Comparison of ENCODE assay signal across 39 cellular contexts in the genomic region with DNA sequence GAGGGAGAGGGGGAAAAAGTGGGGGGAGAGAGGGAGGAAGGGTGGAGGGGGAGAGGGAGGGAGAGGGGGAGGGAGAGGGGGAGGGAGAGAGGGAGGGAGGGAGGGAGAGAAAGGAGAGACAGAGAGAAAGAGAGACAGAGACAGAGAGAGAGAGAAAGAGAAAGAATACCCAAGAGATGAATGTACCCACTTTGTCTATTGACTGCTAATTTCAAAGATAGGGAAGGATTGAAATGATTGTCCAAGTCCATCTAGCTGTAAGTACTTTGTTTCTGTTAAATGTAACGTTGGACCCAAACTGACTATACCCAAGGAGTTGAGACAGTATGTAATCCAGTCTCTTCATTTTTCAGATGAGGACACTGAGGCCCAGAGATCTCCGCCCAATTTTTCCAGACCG.
"Had no signal": no experiment of that assay in that cellular context is flagged by ENCODE, and none has a peak within 500 bp of the region (broad histone marks: within the 10 kb centered on the region; RNA-seq: fewer than 3 reads in every experiment).

No MANE protein-coding gene starts in this region.

- H3K27me3 Mint-ChIP-seq: activated naive CD4-positive, alpha-beta T cell treated with anti-CD3 and anti-CD28 coated beads, Interleukin-2, amount 10 ng/mL, durations not matched to agents 7 days and 5 days; activated naive CD8-positive, alpha-beta T cell; activated naive CD8-positive, alpha-beta T cell treated with anti-CD3 and anti-CD28 coated beads for 36 hours; activated naive CD8-positive, alpha-beta T cell treated with anti-CD3 and anti-CD28 coated beads, Interleukin-2, amount 10 ng/mL, durations not matched to agents 7 days and 5 days; activated naive CD8-positive, alpha-beta T cell treated with anti-CD3 and anti-CD28 coated beads, Interleukin-2, amount 50 U/mL, for 24 hours; activated T-cell treated with anti-CD3 and anti-CD28 coated beads, Interleukin-2, amount 50 U/mL, for 24 hours; activated T-helper 17 cell treated with anti-CD3 and anti-CD28 coated beads, Interleukin-2, amount 50 U/mL, for 72 hours; central memory CD8-positive, alpha-beta T cell had no signal

- H3K4me3 Mint-ChIP-seq: activated naive CD4-positive, alpha-beta T cell treated with anti-CD3 and anti-CD28 coated beads for 36 hours; activated naive CD4-positive, alpha-beta T cell treated with anti-CD3 and anti-CD28 coated beads, Interleukin-2, amount 10 ng/mL, durations not matched to agents 7 days and 5 days; activated naive CD4-positive, alpha-beta T cell treated with anti-CD3 and anti-CD28 coated beads, Interleukin-2, amount 50 U/mL, for 24 hours; activated naive CD8-positive, alpha-beta T cell; activated naive CD8-positive, alpha-beta T cell treated with anti-CD3 and anti-CD28 coated beads for 36 hours; activated naive CD8-positive, alpha-beta T cell treated with anti-CD3 and anti-CD28 coated beads, Interleukin-2, amount 10 ng/mL, durations not matched to agents 7 days and 5 days; activated naive CD8-positive, alpha-beta T cell treated with anti-CD3 and anti-CD28 coated beads, Interleukin-2, amount 50 U/mL, for 24 hours; activated T-cell treated with anti-CD3 and anti-CD28 coated beads, Interleukin-2, amount 50 U/mL, for 24 hours; activated T-cell treated with anti-CD3 and anti-CD28 coated beads, Interleukin-2, amount 50 U/mL, for 4 hours; activated T-cell treated with anti-CD3 and anti-CD28 coated beads, Interleukin-2, amount 50 U/mL, for 72 hours; activated T-helper 1 cell treated with anti-CD3 and anti-CD28 coated beads, Interleukin-12 subunit alpha, Interleukin-12 subunit beta, Interleukin-2, Interleukin-4 antibody, amounts not matched to agents 30 ng/mL and 10 ng/mL and 1 ng/mL, durations not matched to agents 14 hours and 24 hours and 36 hours; activated T-helper 17 cell treated with anti-CD3 and anti-CD28 coated beads, Interleukin-2, amount 50 U/mL, for 72 hours; brain; central memory CD8-positive, alpha-beta T cell had no signal

- H3K9me3 ChIP-seq: adrenal gland, ascending aorta, body of pancreas, breast epithelium had no signal

- H3K27ac Mint-ChIP-seq: activated naive CD4-positive, alpha-beta T cell treated with anti-CD3 and anti-CD28 coated beads for 36 hours; activated naive CD4-positive, alpha-beta T cell treated with anti-CD3 and anti-CD28 coated beads, Interleukin-2, amount 10 ng/mL, durations not matched to agents 7 days and 5 days; activated naive CD4-positive, alpha-beta T cell treated with anti-CD3 and anti-CD28 coated beads, Interleukin-2, amount 50 U/mL, for 24 hours; activated naive CD4-positive, alpha-beta T cell treated with anti-CD3 and anti-CD28 coated beads, Interleukin-2, amount 50 U/mL, for 72 hours; activated naive CD8-positive, alpha-beta T cell; activated naive CD8-positive, alpha-beta T cell treated with anti-CD3 and anti-CD28 coated beads for 36 hours; activated naive CD8-positive, alpha-beta T cell treated with anti-CD3 and anti-CD28 coated beads, Interleukin-2, amount 10 ng/mL, durations not matched to agents 7 days and 5 days; activated naive CD8-positive, alpha-beta T cell treated with anti-CD3 and anti-CD28 coated beads, Interleukin-2, amount 50 U/mL, for 24 hours; activated T-cell treated with anti-CD3 and anti-CD28 coated beads, Interleukin-2, amount 50 U/mL, for 24 hours; activated T-cell treated with anti-CD3 and anti-CD28 coated beads, Interleukin-2, amount 50 U/mL, for 72 hours; activated T-helper 1 cell treated with anti-CD3 and anti-CD28 coated beads, Interleukin-12 subunit alpha, Interleukin-12 subunit beta, Interleukin-2, Interleukin-4 antibody, amounts not matched to agents 30 ng/mL and 10 ng/mL and 1 ng/mL, durations not matched to agents 14 hours and 24 hours and 36 hours; activated T-helper 17 cell treated with anti-CD3 and anti-CD28 coated beads, Interleukin-2, amount 50 U/mL, for 72 hours; activated T-helper 2 cell treated with anti-CD3 and anti-CD28 coated beads, Interferon-gamma antibody, Interleukin-2, Interleukin-4, amounts not matched to agents 10 μg/mL and 5 μg/mL and 100 μg/mL, durations not matched to agents 14 hours and 24 hours and 36 hours; brain had no signal

- H3K4me3 ChIP-seq: adrenal gland, ascending aorta, body of pancreas, breast epithelium, cardiac muscle cell had no signal

- FAIRE-seq: astrocyte, bronchial epithelial cell had no signal

- H3K36me3 Mint-ChIP-seq: activated naive CD4-positive, alpha-beta T cell treated with anti-CD3 and anti-CD28 coated beads, Interleukin-2, amount 10 ng/mL, durations not matched to agents 7 days and 5 days; activated naive CD4-positive, alpha-beta T cell treated with anti-CD3 and anti-CD28 coated beads, Interleukin-2, amount 50 U/mL, for 24 hours; activated naive CD4-positive, alpha-beta T cell treated with anti-CD3 and anti-CD28 coated beads, Interleukin-2, amount 50 U/mL, for 72 hours; activated naive CD8-positive, alpha-beta T cell; activated naive CD8-positive, alpha-beta T cell treated with anti-CD3 and anti-CD28 coated beads for 36 hours; activated naive CD8-positive, alpha-beta T cell treated with anti-CD3 and anti-CD28 coated beads, Interleukin-2, amount 10 ng/mL, durations not matched to agents 7 days and 5 days; brain had no signal

- DNase-seq: activated effector memory CD4-positive, alpha-beta T cell treated with anti-CD3 and anti-CD28 coated beads, Interleukin-2, amount 50 U/mL, for 16 hours; activated effector memory CD4-positive, alpha-beta T cell treated with Interleukin-2 at 50 U/mL for 16 hours; activated gamma-delta T cell; activated gamma-delta T cell treated with Interleukin-2 at 50 U/mL for 16 hours; activated naive CD4-positive, alpha-beta T cell; activated naive CD4-positive, alpha-beta T cell treated with anti-CD3 and anti-CD28 coated beads for 36 hours; activated naive CD4-positive, alpha-beta T cell treated with anti-CD3 and anti-CD28 coated beads, Interleukin-2, amount 10 ng/mL, durations not matched to agents 7 days and 5 days; activated naive CD4-positive, alpha-beta T cell treated with anti-CD3 and anti-CD28 coated beads, Interleukin-2, amount 50 U/mL, for 16 hours; activated naive CD4-positive, alpha-beta T cell treated with Interleukin-2 at 50 U/mL for 16 hours; activated naive CD8-positive, alpha-beta T cell treated with anti-CD3 and anti-CD28 coated beads for 36 hours; activated naive CD8-positive, alpha-beta T cell treated with anti-CD3 and anti-CD28 coated beads, Interleukin-2, amount 10 ng/mL, durations not matched to agents 7 days and 5 days; activated naive CD8-positive, alpha-beta T cell treated with anti-CD3 and anti-CD28 coated beads, Interleukin-2, amount 50 U/mL, for 24 hours; activated T-cell treated with anti-CD3 and anti-CD28 coated beads, Interleukin-2, amount 50 U/mL, for 24 hours; activated T-cell treated with anti-CD3 and anti-CD28 coated beads, Interleukin-2, amount 50 U/mL, for 4 hours; activated T-cell treated with anti-CD3 and anti-CD28 coated beads, Interleukin-2, amount 50 U/mL, for 48 hours; activated T-cell treated with anti-CD3 and anti-CD28 coated beads, Interleukin-2, amount 50 U/mL, for 72 hours; adrenal gland; amniotic stem cell; amygdala; anterior cingulate cortex; aorta; body of pancreas; brain microvascular endothelial cell; caudate nucleus; central memory CD4-positive, alpha-beta T cell; cerebellar nuclear complex had no signal

- H3K4me1 ChIP-seq: adrenal gland, ascending aorta, body of pancreas, breast epithelium had no signal

- H3K27ac ChIP-seq: adrenal gland, ascending aorta, body of pancreas, brain microvascular endothelial cell, breast epithelium, cardiac muscle cell had no signal

- H3K4me1 Mint-ChIP-seq: activated naive CD4-positive, alpha-beta T cell treated with anti-CD3 and anti-CD28 coated beads, Interleukin-2, amount 10 ng/mL, durations not matched to agents 7 days and 5 days; activated naive CD4-positive, alpha-beta T cell treated with anti-CD3 and anti-CD28 coated beads, Interleukin-2, amount 50 U/mL, for 24 hours; activated naive CD8-positive, alpha-beta T cell treated with anti-CD3 and anti-CD28 coated beads for 36 hours; activated naive CD8-positive, alpha-beta T cell treated with anti-CD3 and anti-CD28 coated beads, Interleukin-2, amount 10 ng/mL, durations not matched to agents 7 days and 5 days; activated naive CD8-positive, alpha-beta T cell treated with anti-CD3 and anti-CD28 coated beads, Interleukin-2, amount 50 U/mL, for 24 hours; activated T-helper 17 cell treated with anti-CD3 and anti-CD28 coated beads, Interleukin-2, amount 50 U/mL, for 72 hours; central memory CD8-positive, alpha-beta T cell had no signal

- H3K27me3 ChIP-seq: adrenal gland, ascending aorta, body of pancreas, brain microvascular endothelial cell, breast epithelium, cardiac muscle cell had no signal

- H3K9me3 Mint-ChIP-seq: activated naive CD4-positive, alpha-beta T cell treated with anti-CD3 and anti-CD28 coated beads, Interleukin-2, amount 50 U/mL, for 24 hours; brain had no signal

- ATAC-seq: activated naive CD4-positive, alpha-beta T cell treated with anti-CD3 and anti-CD28 coated beads, Interleukin-2, amount 50 U/mL, for 72 hours; activated naive CD8-positive, alpha-beta T cell treated with anti-CD3 and anti-CD28 coated beads, Interleukin-2, amount 50 U/mL, for 24 hours; activated T-cell treated with anti-CD3 and anti-CD28 coated beads, Interleukin-2, amount 50 U/mL, for 4 hours; activated T-cell treated with anti-CD3 and anti-CD28 coated beads, Interleukin-2, amount 50 U/mL, for 72 hours; activated T-helper 17 cell treated with anti-CD3 and anti-CD28 coated beads, Interleukin-2, amount 50 U/mL, for 72 hours; body of pancreas had no signal

- H3K36me3 ChIP-seq: adrenal gland, ascending aorta, brain microvascular endothelial cell, breast epithelium, cardiac muscle cell had no signal
